In genomic region chr11:637593-638507, GRCh38 we compare ENCODE assay signal across 1 cellular context.
TF ChIP-seq lines count a peak whose summit lies in the region.

No MANE protein-coding gene starts in this region.

TF ChIP-seq in WTC11, 78 proteins besides CTCF, POLR2A, EP300 and RAD21 (continued from another document):
- TF ChIP-seq STAT6 (CRISPR knock-in tag; conservative IDR thresholded peaks at IDR 0.05; ENCODE audit: low read depth): no peak
- TF ChIP-seq HMGA2 (CRISPR knock-in tag; IDR thresholded peaks at IDR 0.05): no peak
- no peak for TF ChIP-seq ZNF121 (CRISPR knock-in tag; IDR thresholded peaks at IDR 0.05)
- TF ChIP-seq NR1H2 (CRISPR knock-in tag; IDR thresholded peaks at IDR 0.05): no peak
- TF ChIP-seq OVOL2 (CRISPR knock-in tag; IDR thresholded peaks at IDR 0.05; ENCODE audit: borderline replicate concordance): no peak
- TF ChIP-seq ZNF532 (CRISPR knock-in tag; IDR thresholded peaks at IDR 0.05; ENCODE audit: borderline replicate concordance): no peak
- TF ChIP-seq NFATC4 (CRISPR knock-in tag; IDR thresholded peaks at IDR 0.05): no peak
- TF ChIP-seq E2F5 (CRISPR knock-in tag; IDR thresholded peaks at IDR 0.05): no peak
- 0 out of 2 replicates have a peak, but pooled peaks have one; percentile 16 for TF ChIP-seq ZNF423 (CRISPR knock-in tag; IDR thresholded peaks at IDR 0.05)
- TF ChIP-seq ZNF416 (CRISPR knock-in tag; IDR thresholded peaks at IDR 0.05): no peak
- no peak for TF ChIP-seq ATF3 (CRISPR knock-in tag; conservative IDR thresholded peaks at IDR 0.05)
- TF ChIP-seq ZMAT4 (CRISPR knock-in tag; IDR thresholded peaks at IDR 0.05): no peak
- TF ChIP-seq NFYB (CRISPR knock-in tag; conservative IDR thresholded peaks at IDR 0.05; ENCODE audit: low read depth): no peak
- TF ChIP-seq GRHL2 (CRISPR knock-in tag; IDR thresholded peaks at IDR 0.05; ENCODE audit: insufficient replicate concordance, severe bottlenecking): no peak
- TF ChIP-seq MAX (CRISPR knock-in tag; IDR thresholded peaks at IDR 0.05): no peak
- TF ChIP-seq CREM (CRISPR knock-in tag; IDR thresholded peaks at IDR 0.05): no peak
- no peak for TF ChIP-seq JAZF1 (CRISPR knock-in tag; IDR thresholded peaks at IDR 0.05)
- no peak; the same call in 1 of the 2 replicates for TF ChIP-seq MLX (CRISPR knock-in tag; IDR thresholded peaks at IDR 0.05)
TF ChIP-seq in WTC11: peak in this region for 6.
